Comparison of ENCODE assay signal across 8 cellular contexts in the genomic region with DNA sequence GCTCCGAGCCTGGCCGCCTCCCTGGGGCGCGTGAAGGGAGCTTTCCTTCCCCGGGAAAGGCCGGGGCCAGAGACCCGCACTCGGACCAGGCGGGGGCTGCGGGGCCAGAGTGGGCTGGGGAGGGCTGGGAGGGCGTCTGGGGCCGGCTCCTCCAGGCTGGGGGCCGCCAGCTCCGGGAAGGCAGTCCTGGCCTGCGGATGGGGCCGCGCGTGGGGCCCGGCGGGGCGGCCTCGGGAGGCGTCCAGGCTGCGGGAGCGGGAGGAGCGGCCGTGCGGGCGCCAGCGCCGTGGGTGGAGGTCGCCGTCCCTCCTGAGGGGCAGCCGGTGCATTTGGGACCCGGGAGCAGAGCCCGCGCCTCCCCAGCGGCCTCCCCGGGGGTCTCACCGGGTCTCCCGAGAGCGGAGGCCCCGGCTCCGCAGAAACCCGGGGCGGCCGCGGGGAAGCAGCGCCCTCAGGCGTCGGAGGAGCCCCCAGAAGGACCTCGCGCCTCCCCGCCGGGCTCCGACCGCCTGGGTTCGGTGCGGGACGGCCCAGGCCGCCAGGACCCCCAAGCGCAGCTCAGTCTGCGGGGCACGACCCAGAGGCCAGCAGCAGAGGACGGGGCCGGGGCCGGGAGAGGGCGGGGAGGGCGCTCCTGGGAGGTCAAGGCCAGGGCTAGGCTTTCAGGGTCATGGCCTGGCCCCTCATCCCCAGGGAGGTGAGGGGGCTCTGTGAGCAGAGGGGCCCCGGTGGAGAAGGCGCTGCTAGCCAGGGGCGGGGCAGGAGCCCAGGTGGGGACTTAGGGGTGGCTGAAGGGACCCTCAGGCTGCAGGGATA. TPM values are rescaled to one million over a fixed set of nuclear protein-coding genes. Genes with fewer than 3 reads are reported as not detected.
A peak's percentile ranks its signal among the peaks of the same experiment; 100 is the strongest.
DNase-seq lines count a peak whose midpoint lies in the region; ATAC-seq and TF ChIP-seq lines count a peak whose summit lies in the region.

No MANE protein-coding gene starts in this region.

- peak overlapping the region; percentile 42 for H3K9ac ChIP-seq in OCI-LY3 (ENCODE audit: low read length)

- no peaks in the 10 kb centered on the region for H3K9me3 ChIP-seq in OCI-LY3 (ENCODE audit: insufficient read depth, low read length)
- no peaks in the 10 kb centered on the region for H3K9me3 ChIP-seq in right atrium auricular region

- ATAC-seq in HG03460 (IDR thresholded peaks at IDR 0.05; ENCODE audit: unreplicated experiment): no peak

- H3K4me1 ChIP-seq in OCI-LY3 (ENCODE audit: low read length) (peaks cover 32% of the 10 kb centered on the region), right atrium auricular region (peaks cover 0 to 29% of the 10 kb centered on the region in 2 donors)

- TF ChIP-seq CTCF in GM12865 (IDR thresholded peaks at IDR 0.05; ENCODE audit: insufficient read depth, low read depth, low read length, missing control alignments): peak; percentile 66
- peak; percentile 43 for TF ChIP-seq CTCF in OCI-LY3 (IDR thresholded peaks at IDR 0.05; ENCODE audit: low read depth, low read length)
- peak; percentile 41 to 79 for TF ChIP-seq CTCF in right atrium auricular region (IDR thresholded peaks at IDR 0.05)

- H3K4me3 ChIP-seq in GM12865 (ENCODE audit: low read depth, low read length): peak overlapping the region; percentile 82
- H3K4me3 ChIP-seq in OCI-LY3 (ENCODE audit: low read length): peak overlapping the region; percentile 73
- H3K4me3 ChIP-seq in right atrium auricular region: peak overlapping the region; percentile 28 to 56

- peak overlapping the region; percentile 18; the same call in 1 of the 2 replicates for H2AFZ ChIP-seq in OCI-LY3 (ENCODE audit: low read depth, low read length)

- no peaks in the 10 kb centered on the region for H3K79me2 ChIP-seq in OCI-LY3 (ENCODE audit: low read length)

- no peaks in the 10 kb centered on the region for H4K20me1 ChIP-seq in OCI-LY3 (ENCODE audit: insufficient read depth, low read length)

- H3K27me3 ChIP-seq in OCI-LY3 (ENCODE audit: low read depth, low read length) (peaks cover 19% of the 10 kb centered on the region), right atrium auricular region (peaks cover 9 to 14% of the 10 kb centered on the region in 2 donors)

- peak; percentile 68 for DNase-seq in GM12865 (ENCODE audit: low read depth)
- peak; percentile 74 for DNase-seq in activated naive CD4-positive, alpha-beta T cell treated with Interleukin-2 at 50 U/mL for 16 hours
- DNase-seq in right atrium auricular region (ENCODE audit: low spot score): no peak
- peak; percentile 57 to 66 for DNase-seq in stimulated activated CD4-positive, alpha-beta T cell treated with anti-CD3 and anti-CD28 coated beads, Interleukin-15, amount 100 ng/mL, for 1 hour (ENCODE audit: low read depth in 1 of 2, low spot score in 1 of 2)
- no peak for DNase-seq in NCI-H1092 treated with DMSO at 0.1 percent for 48 hours (lab: John Stamatoyannopoulos, UW)
- DNase-seq in SIG-M5 treated with dmso at 0.1 percent for 504 hours (lab: John Stamatoyannopoulos, UW; ENCODE audit: unreplicated experiment): no peak

- no peaks in the 10 kb centered on the region for H3K36me3 ChIP-seq in OCI-LY3 (replicated peaks; ENCODE audit: low read depth, low read length)
- H3K36me3 ChIP-seq in right atrium auricular region: no peaks in the 10 kb centered on the region

- H3K4me2 ChIP-seq in OCI-LY3 (ENCODE audit: low read length): peak overlapping the region; percentile 85

- no peak overlapping the region for H3K27ac ChIP-seq in OCI-LY3 (ENCODE audit: low read length)
- H3K27ac ChIP-seq in right atrium auricular region: no peak overlapping the region

RNA-seq across cellular contexts. Expression of a gene that starts 7.3 kb away (rescaled TPM):
- 10 to 100 TPM; 15.9 to 18.8 TPM for total RNA-seq in right atrium auricular region

RNA-seq across cellular contexts. Expression of a gene that starts 11.9 kb away (rescaled TPM):
- 10 to 100 TPM; 16.7 to 63.6 TPM for total RNA-seq in right atrium auricular region

RNA-seq across cellular contexts. Expression of a gene that starts 59.1 kb away (rescaled TPM):
- total RNA-seq in right atrium auricular region: 100 to 1,000 TPM; 284 to 303 TPM

Comparison
In these comparisons a context has a peak if more than half of its experiments do, and no peak if none do; other contexts are left out.
1. DNase-seq: peak in GM12865 (single experiment), activated naive CD4-positive, alpha-beta T cell treated with Interleukin-2 at 50 U/mL for 16 hours (single experiment) and stimulated activated CD4-positive, alpha-beta T cell treated with anti-CD3 and anti-CD28 coated beads, Interleukin-15, amount 100 ng/mL, for 1 hour (2 of 2); none in right atrium auricular region (single experiment), NCI-H1092 treated with DMSO at 0.1 percent for 48 hours (single experiment) and SIG-M5 treated with dmso at 0.1 percent for 504 hours (single experiment).
2. Peak in every context shown above with its lines, with median percentiles within 50 percentile points of each other: H3K4me3 ChIP-seq and CTCF ChIP-seq.